ENCODE assay signal across 1 cellular context in genomic region chr3:152268501-152269422, GRCh38.
TF ChIP-seq lines count a peak whose summit lies in the region.

Gene MBNL1, plus strand, starts transcription at chr3:152268929. Its CDS starts 31,265 bp downstream, at chr3:152300194.

TF ChIP-seq in K562, 482 proteins besides CTCF, POLR2A, EP300 and RAD21 (continued from another document):
- no peak for TF ChIP-seq ZNF449 (CRISPR knock-in tag; IDR thresholded peaks at IDR 0.05)
- no peak for TF ChIP-seq RNF219 (CRISPR knock-in tag; IDR thresholded peaks at IDR 0.05)
- no peak for TF ChIP-seq MBD1 (CRISPR knock-in tag; IDR thresholded peaks at IDR 0.05)
- TF ChIP-seq DPF2 (IDR thresholded peaks at IDR 0.05), result no peak
- TF ChIP-seq RAD51 (IDR thresholded peaks at IDR 0.05; ENCODE audit: borderline replicate concordance, low read depth), result no peak
- no peak for TF ChIP-seq SETDB1 (IDR thresholded peaks at IDR 0.05; ENCODE audit: low read length)
- TF ChIP-seq ZNF79 (CRISPR knock-in tag; IDR thresholded peaks at IDR 0.05; ENCODE audit: low read depth), result no peak
- peak; percentile 78 for TF ChIP-seq TFAP4 (CRISPR knock-in tag; IDR thresholded peaks at IDR 0.05; ENCODE audit: borderline replicate concordance)
- TF ChIP-seq CAMTA2 (CRISPR knock-in tag; conservative IDR thresholded peaks at IDR 0.05), result no peak
- peak; percentile 65 to 70 for TF ChIP-seq NRF1 (conservative IDR thresholded peaks at IDR 0.05 in 1 of 2, IDR thresholded peaks at IDR 0.05 in 1 of 2)
- peak; percentile 89 for TF ChIP-seq EP400 (IDR thresholded peaks at IDR 0.05)
- TF ChIP-seq GABPB1 (CRISPR knock-in tag; IDR thresholded peaks at IDR 0.05), result peak; percentile 80
- 0 out of 2 replicates have a peak, but pooled peaks have one; percentile 4 for TF ChIP-seq NR1H2 (CRISPR knock-in tag; IDR thresholded peaks at IDR 0.05)
- peak; percentile 18 for TF ChIP-seq ZNF146 (CRISPR knock-in tag; IDR thresholded peaks at IDR 0.05; ENCODE audit: unreplicated experiment)
- TF ChIP-seq HMGN3 (IDR thresholded peaks at IDR 0.05; ENCODE audit: borderline replicate concordance, extremely low read depth, insufficient read length, low read depth, low read length), result peak; percentile 63
- peak; percentile 81 for TF ChIP-seq POLR2AphosphoS5 (IDR thresholded peaks at IDR 0.05; ENCODE audit: control insufficient read depth, insufficient read depth, low read depth, low read length)
- TF ChIP-seq VEZF1 (CRISPR knock-in tag; IDR thresholded peaks at IDR 0.05), result peak; percentile 87
- peak; percentile 47; the same call in 1 of the 2 replicates for TF ChIP-seq SOX6 (IDR thresholded peaks at IDR 0.05)
- peak; percentile 38; the same call in 1 of the 2 replicates for TF ChIP-seq NKRF (IDR thresholded peaks at IDR 0.05; ENCODE audit: borderline replicate concordance)
- no peak for TF ChIP-seq ZNF3 (CRISPR knock-in tag; IDR thresholded peaks at IDR 0.05)
